ENCODE assay signal across 12 cellular contexts in genomic region chr3:135513106-135514063, GRCh38.
DNase-seq lines count a peak whose midpoint lies in the region; ATAC-seq and TF ChIP-seq lines count a peak whose summit lies in the region.
"Had no signal": no experiment of that assay in that cellular context is flagged by ENCODE, and none has a peak within 500 bp of the region (broad histone marks: within the 10 kb centered on the region; RNA-seq: fewer than 3 reads in every experiment).

No MANE protein-coding gene starts in this region.

- ATAC-seq in stimulated activated naive CD8-positive, alpha-beta T cell treated with anti-CD3 and anti-CD28 coated beads, Interleukin-15, Interleukin-2, amounts not matched to agents 100 U/mL and 50 U/mL, for 24 hours: no peak
- ATAC-seq in HG02852 (IDR thresholded peaks at IDR 0.05; ENCODE audit: unreplicated experiment): no peak

- no peak for TF ChIP-seq POLR2A in sigmoid colon (IDR thresholded peaks at IDR 0.05)

- intact Hi-C loops in sigmoid colon (cut with DNase I): no loop called here

- H3K36me3 ChIP-seq in MG63 (no peaks in the 10 kb centered on the region), sigmoid colon (no peaks in the 10 kb centered on the region)
- H3K36me3 ChIP-seq: ovary had no signal

- H3K27ac ChIP-seq in sigmoid colon: no peak overlapping the region
- H3K27ac ChIP-seq: ovary had no signal

- 85 to 86% methylated on average over 5 of the region's 5 CpGs for WGBS in sigmoid colon, 2 donors

- H3K9me3 ChIP-seq in MG63: peaks cover 2% of the 10 kb centered on the region; the same call in 1 of the 2 replicates
- H3K9me3 ChIP-seq in sigmoid colon: no peaks in the 10 kb centered on the region
- H3K9me3 ChIP-seq: ovary had no signal

- no peaks in the 10 kb centered on the region for H3K4me1 ChIP-seq in sigmoid colon

- H3K27me3 ChIP-seq in MG63 (no peaks in the 10 kb centered on the region), sigmoid colon (no peaks in the 10 kb centered on the region)
- H3K27me3 ChIP-seq: ovary had no signal

- H3K4me3 ChIP-seq in MG63 (no peak overlapping the region), sigmoid colon (no peak overlapping the region)
- H3K4me3 ChIP-seq: ovary had no signal

- no peak for TF ChIP-seq CTCF in sigmoid colon (IDR thresholded peaks at IDR 0.05)

- DNase-seq in GM04504 (ENCODE audit: low read depth) (peak; percentile 40), MG63 (peak; percentile 50), astrocyte of the hippocampus (ENCODE audit: low read depth, low spot score) (peak; percentile 20), myocyte (ENCODE audit: low read depth) (peak; percentile 19), NCI-H2227 (lab: John Stamatoyannopoulos, UW; ENCODE audit: unreplicated experiment) (no peak), sigmoid colon (no peak)
- no peak for DNase-seq in stimulated activated naive CD8-positive, alpha-beta T cell treated with anti-CD3 and anti-CD28 coated beads, Interleukin-15, Interleukin-2, amounts not matched to agents 100 U/mL and 50 U/mL, for 24 hours
- DNase-seq: amygdala; NCI-H1694 treated with DMSO at 0.1 percent for 48 hours; ovary; stimulated activated CD8-positive, alpha-beta memory T cell treated with anti-CD3 and anti-CD28 coated beads, Interleukin-4, amount 100 ng/mL, for 48 hours had no signal

- TF ChIP-seq EP300 in sigmoid colon (IDR thresholded peaks at IDR 0.05): no peak

Comparison
In these comparisons a context has a peak if more than half of its experiments do, and no peak if none do; other contexts are left out.
1. DNase-seq: peak in GM04504 (single experiment), MG63 (single experiment), astrocyte of the hippocampus (single experiment) and myocyte (single experiment); none in NCI-H2227 (single experiment), sigmoid colon (single experiment) and stimulated activated naive CD8-positive, alpha-beta T cell treated with anti-CD3 and anti-CD28 coated beads, Interleukin-15, Interleukin-2, amounts not matched to agents 100 U/mL and 50 U/mL, for 24 hours (single experiment).